ENCODE assay signal across 17 cellular contexts in the genomic region with DNA sequence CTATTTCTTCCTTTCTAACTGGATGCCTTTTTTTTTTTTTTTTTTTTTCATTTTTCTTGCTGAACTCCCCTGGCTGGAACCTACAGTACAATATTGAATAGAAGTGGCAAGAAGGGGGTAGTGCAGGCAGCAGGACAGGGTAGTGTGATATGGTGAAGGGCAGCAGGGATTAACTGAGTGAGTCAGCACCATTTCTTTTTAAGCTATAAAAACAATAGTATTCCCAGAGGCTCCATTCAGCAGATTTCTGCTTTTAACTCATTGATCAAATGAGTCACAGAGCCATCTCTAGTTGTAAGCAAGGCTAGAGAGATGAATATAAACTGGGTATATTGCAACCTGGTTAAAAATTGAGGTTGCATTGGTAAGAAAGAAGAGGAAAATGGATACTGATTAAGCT. TPM values are rescaled to one million over a fixed set of nuclear protein-coding genes. Genes with fewer than 3 reads are reported as not detected.
DNase-seq lines count a peak whose midpoint lies in the region; ATAC-seq, FAIRE-seq and TF ChIP-seq lines count a peak whose summit lies in the region.
"Had no signal": no experiment of that assay in that cellular context is flagged by ENCODE, and none has a peak within 500 bp of the region (broad histone marks: within the 10 kb centered on the region; RNA-seq: fewer than 3 reads in every experiment).

No MANE protein-coding gene starts in this region.

- DNase-seq in Caki2 (ENCODE audit: low read depth) = peak; percentile 60
- peak; percentile 57 for DNase-seq in KBM-7
- DNase-seq in astrocyte of the hippocampus (ENCODE audit: low read depth, low spot score) = peak; percentile 54
- DNase-seq in HepG2 (ENCODE audit: low spot score) = no peak
- DNase-seq in OCI-LY7 (ENCODE audit: low spot score) = no peak
- no peak for DNase-seq in trophoblast cell
- DNase-seq: activated T-cell treated with anti-CD3 and anti-CD28 coated beads, Interleukin-2, amount 50 U/mL, for 4 hours; effector CD8-positive, alpha-beta T cell; left cardiac atrium; naive thymus-derived CD4-positive, alpha-beta T cell; NCI-H2171 treated with DMSO at 0.1 percent for 48 hours; stimulated activated CD4-positive, alpha-beta T cell treated with anti-CD3 and anti-CD28 coated beads, Interleukin-4, amount 100 ng/mL, for 4 hours; stimulated activated naive B cell treated with anti-CD40 and anti-IgM and Interleukin-4, amounts not matched to agents 10 μg/mL and 1 μg/mL and 100 μg/mL, for 72 hours had no signal

- H2AFZ ChIP-seq in HepG2 (ENCODE audit: low read length) (no peak overlapping the region), OCI-LY7 (ENCODE audit: low read length) (no peak overlapping the region), trophoblast cell (ENCODE audit: insufficient read depth, low read length, poor library complexity) (no peak overlapping the region)

- in situ Hi-C loops in Caki2 (cut with HindIII; ENCODE audit: low pct_unique_long_range_greater_than_20kb, low sequenced_read_pairs) (no loop called here), KBM-7 (cut with MboI; ENCODE audit: low pct_unique_long_range_greater_than_20kb, low sequenced_read_pairs) (no loop called here), HepG2 (cut with HindIII; ENCODE audit: extremely low pct_ligation_motif_present, low pct_unique_long_range_greater_than_20kb) (no loop called here)

- H3K4ac ChIP-seq in trophoblast cell (ENCODE audit: low read depth, low read length) = no peak overlapping the region

- no peak overlapping the region for H2BK120ac ChIP-seq in trophoblast cell (ENCODE audit: insufficient read depth, low read length, poor library complexity)

- intact Hi-C loops in HepG2 (cut with micrococcal nuclease; ENCODE audit: unreplicated experiment) (loop anchor here (5.0 kb wide), 1 partner anchor 527 kb away; no protein-coding TSS in a partner anchor), OCI-LY7 (cut with micrococcal nuclease; ENCODE audit: unreplicated experiment) (no loop called here)

- no peak overlapping the region for H4K8ac ChIP-seq in trophoblast cell (ENCODE audit: low read depth, low read length)

- H4K12ac ChIP-seq in trophoblast cell (ENCODE audit: low read depth, low read length) = no peak overlapping the region

- H3K9me2 ChIP-seq in OCI-LY7 (ENCODE audit: insufficient read depth, low read length) = no peaks in the 10 kb centered on the region

- no peak overlapping the region for H3K14ac ChIP-seq in trophoblast cell (ENCODE audit: low read length)

- H3K27ac ChIP-seq in HepG2 (ENCODE audit: extremely low read length, insufficient read depth, low read length) (no peak overlapping the region), OCI-LY7 (ENCODE audit: low read depth, low read length, poor library complexity, severe bottlenecking) (no peak overlapping the region), trophoblast cell (ENCODE audit: low read depth, low read length) (no peak overlapping the region)
- H3K27ac ChIP-seq: C4-2B, right atrium auricular region had no signal

- no peak for TF ChIP-seq RAD21 in HepG2 (CRISPR knock-in tag; IDR thresholded peaks at IDR 0.05)

- ATAC-seq in HepG2 (peak; percentile 55; the same call in 2 of the 3 replicates), GM18511 (IDR thresholded peaks at IDR 0.05; ENCODE audit: unreplicated experiment) (no peak), GM21737 (IDR thresholded peaks at IDR 0.05; ENCODE audit: unreplicated experiment) (no peak)
- ATAC-seq: activated T-cell treated with anti-CD3 and anti-CD28 coated beads, Interleukin-2, amount 50 U/mL, for 4 hours; left cardiac atrium; naive thymus-derived CD4-positive, alpha-beta T cell had no signal

- TF ChIP-seq EP300 in HepG2 (IDR thresholded peaks at IDR 0.05; ENCODE audit: low read depth in 2 of 2, low read length in 2 of 2) (no peak), HepG2 (CRISPR knock-in tag; IDR thresholded peaks at IDR 0.05; ENCODE audit: borderline replicate concordance) (no peak)

- no peak overlapping the region for H3K23ac ChIP-seq in trophoblast cell (ENCODE audit: low read length)

- no peak overlapping the region for H2BK5ac ChIP-seq in trophoblast cell (ENCODE audit: low read depth, low read length, poor library complexity)

- H3K36me3 ChIP-seq in HepG2 (replicated peaks in 1 of 2; ENCODE audit: control insufficient read depth in 1 of 2, insufficient read depth in 2 of 2, low read length in 2 of 2) = no peaks in the 10 kb centered on the region
- no peaks in the 10 kb centered on the region for H3K36me3 ChIP-seq in OCI-LY7 (ENCODE audit: insufficient read depth, low read length)
- H3K36me3 ChIP-seq in trophoblast cell (ENCODE audit: control insufficient read depth in 1 of 2, insufficient read depth in 2 of 2, low read length in 2 of 2) = no peaks in the 10 kb centered on the region
- H3K36me3 ChIP-seq: right atrium auricular region had no signal

- BruUV-seq in HepG2 (replicated peaks; lab: Mats Ljungman, UMichigan) (no TSS peak), OCI-LY7 (replicated peaks; lab: Mats Ljungman, UMichigan) (no TSS peak)

- H3K4me1 ChIP-seq in HepG2 (ENCODE audit: insufficient read depth, low read length) = no peaks in the 10 kb centered on the region
- no peaks in the 10 kb centered on the region for H3K4me1 ChIP-seq in OCI-LY7 (ENCODE audit: insufficient read depth, low read length, poor library complexity, severe bottlenecking)
- no peaks in the 10 kb centered on the region for H3K4me1 ChIP-seq in trophoblast cell (ENCODE audit: control insufficient read depth in 1 of 2, insufficient read depth in 2 of 2, low read length in 2 of 2)
- H3K4me1 ChIP-seq: right atrium auricular region had no signal

- H3K27me3 ChIP-seq in HepG2 (ENCODE audit: control insufficient read depth in 1 of 2, insufficient read depth in 2 of 2, low read length in 2 of 2) (peaks cover 0 to 3% of the 10 kb centered on the region in 2 experiments; a peak in 2 of 5 replicates), trophoblast cell (ENCODE audit: insufficient read depth, low read length) (no peaks in the 10 kb centered on the region)
- H3K27me3 ChIP-seq: right atrium auricular region had no signal

- TF ChIP-seq CTCF in HepG2 (CRISPR knock-in tag; IDR thresholded peaks at IDR 0.05) = no peak
- no peak for TF ChIP-seq CTCF in OCI-LY7 (conservative IDR thresholded peaks at IDR 0.05; ENCODE audit: low read length)

- H2AK5ac ChIP-seq in trophoblast cell (ENCODE audit: low read length) = no peak overlapping the region

- TF ChIP-seq POLR2A in HepG2 (IDR thresholded peaks at IDR 0.05; ENCODE audit: insufficient read depth in 1 of 2, low read depth in 2 of 2, low read length in 2 of 2) = no peak

- H3K9ac ChIP-seq in HepG2 (ENCODE audit: insufficient read depth, low read depth, low read length) (no peak overlapping the region), trophoblast cell (ENCODE audit: low read length) (no peak overlapping the region)

- H3K4me3 ChIP-seq in HepG2 (replicated peaks in 1 of 3; ENCODE audit: insufficient read depth in 1 of 3, low read depth in 2 of 3, low read length in 3 of 3) (no peak overlapping the region), OCI-LY7 (ENCODE audit: low read depth, low read length, poor library complexity, severe bottlenecking) (no peak overlapping the region), trophoblast cell (ENCODE audit: low read depth, low read length) (no peak overlapping the region)
- H3K4me3 ChIP-seq: right atrium auricular region had no signal

- H3K79me2 ChIP-seq in HepG2 (ENCODE audit: insufficient read depth, low read length) (no peaks in the 10 kb centered on the region), OCI-LY7 (ENCODE audit: insufficient read depth, low read depth, low read length) (no peaks in the 10 kb centered on the region), trophoblast cell (ENCODE audit: control insufficient read depth, insufficient read depth, low read length, poor library complexity) (no peaks in the 10 kb centered on the region)

- no peak overlapping the region for H3K4me2 ChIP-seq in HepG2 (ENCODE audit: low read depth, low read length)
- H3K4me2 ChIP-seq in OCI-LY7 (ENCODE audit: low read length) = no peak overlapping the region
- H3K4me2 ChIP-seq in trophoblast cell (ENCODE audit: low read length) = no peak overlapping the region

- H3K18ac ChIP-seq in trophoblast cell (ENCODE audit: low read length) = no peak overlapping the region

- no peaks in the 10 kb centered on the region for H3K9me3 ChIP-seq in HepG2 (ENCODE audit: low read length)
- no peaks in the 10 kb centered on the region for H3K9me3 ChIP-seq in OCI-LY7 (ENCODE audit: low read length)
- no peaks in the 10 kb centered on the region for H3K9me3 ChIP-seq in trophoblast cell (ENCODE audit: insufficient read depth, low read depth, low read length)
- H3K9me3 ChIP-seq: right atrium auricular region had no signal

- H3K79me1 ChIP-seq in trophoblast cell (ENCODE audit: low read length) = peaks cover under 1% of the 10 kb centered on the region

- POLR2A ChIA-PET in HepG2 (lab: Yijun Ruan, JAX) = no interaction called here
- POLR2A ChIA-PET in OCI-LY7 (lab: Charles Lee) = no interaction called here

- H4K20me1 ChIP-seq in HepG2 (ENCODE audit: insufficient read depth, low read length) (no peaks in the 10 kb centered on the region), OCI-LY7 (ENCODE audit: insufficient read depth, low read length) (no peaks in the 10 kb centered on the region)

- CTCF ChIA-PET in HepG2 (lab: Yijun Ruan, JAX; ENCODE audit: low intra/inter-chr PET ratio, low total read pairs) (no interaction called here), OCI-LY7 (lab: Charles Lee; ENCODE audit: unreplicated experiment) (no interaction called here)

- no peak overlapping the region for H2BK12ac ChIP-seq in trophoblast cell (ENCODE audit: low read length)

- no peak overlapping the region for H4K91ac ChIP-seq in trophoblast cell (ENCODE audit: low read depth, low read length)

- FAIRE-seq in HepG2 (lab: Jason Lieb, UNC) = no peak

RNA-seq across cellular contexts. Expression of a gene that starts 53.6 kb away (rescaled TPM):
- total RNA-seq in Caki2 (2014; rRNA removed; shearing (Covaris generic); ENCODE audit: low replicate concordance) = 28.7 and 36.6 TPM in 2 replicates
- total RNA-seq in HepG2 (2016; rRNA removed; fragmentation: Illumina TruSeq; extraction: Trizol) = 0.22 and 0.48 TPM in 2 replicates
- 0.09 TPM in 1 of 2 replicates, not detected in the other for total RNA-seq in HepG2 (2016; cell fraction: cytosol; rRNA removed; fragmentation: Illumina TruSeq; extraction: Trizol; ENCODE audit: low read depth)
- 0.26 and 0.46 TPM in 2 replicates for total RNA-seq in HepG2 (2016; cell fraction: insoluble cytoplasmic fraction; rRNA removed; fragmentation: Illumina TruSeq; extraction: Trizol)
- total RNA-seq in HepG2 (2016; cell fraction: membrane; rRNA removed; fragmentation: Illumina TruSeq; extraction: Trizol) = 0.09 and 0.14 TPM in 2 replicates
- 0.25 and 0.28 TPM in 2 replicates for total RNA-seq in HepG2 (2016; cell fraction: nucleus; rRNA removed; fragmentation: Illumina TruSeq; extraction: Trizol)
- 0.08 and 0.13 TPM in 2 replicates for polyA plus RNA-seq in HepG2 (2011; rRNA removed)
- 0.07 and 0.14 TPM in 2 replicates for polyA plus RNA-seq in HepG2 (2011; cell fraction: cytosol; rRNA removed)
- polyA plus RNA-seq in HepG2 (2011; cell fraction: nucleus; rRNA removed) = 0.21 TPM in 2 replicates
- 0.21 and 0.28 TPM in 2 replicates for polyA plus RNA-seq in HepG2 (2012)
- polyA plus RNA-seq in HepG2 (2016; cell fraction: cytosol; fragmentation: Illumina TruSeq; extraction: Trizol; ENCODE audit: low read depth) = 0.05 TPM in 1 of 2 replicates, not detected in the other
- 0.26 and 0.27 TPM in 2 replicates for polyA plus RNA-seq in HepG2 (2016; cell fraction: insoluble cytoplasmic fraction; fragmentation: Illumina TruSeq; extraction: Trizol; ENCODE audit: low read depth)
- 0.06 and 0.10 TPM in 2 replicates for polyA plus RNA-seq in HepG2 (2016; cell fraction: membrane; fragmentation: Illumina TruSeq; extraction: Trizol; ENCODE audit: low read depth)
- polyA plus RNA-seq in HepG2 (2016; cell fraction: nucleus; fragmentation: Illumina TruSeq; extraction: Trizol; ENCODE audit: insufficient read depth, low read depth) = 0.15 and 0.24 TPM in 2 replicates
- polyA minus RNA-seq in HepG2 (2011; rRNA and poly(A)+ RNA removed; ENCODE audit: low replicate concordance) = 0.24 and 48.0 TPM in 2 replicates
- 0.30 and 0.44 TPM in 2 replicates for polyA minus RNA-seq in HepG2 (2011; cell fraction: cytosol; rRNA and poly(A)+ RNA removed)
- polyA minus RNA-seq in HepG2 (2011; cell fraction: nucleus; rRNA and poly(A)+ RNA removed) = 0.25 and 0.26 TPM in 2 replicates
- 17.6 and 21.0 TPM in 2 replicates for total RNA-seq in OCI-LY7 (2014; rRNA removed; shearing (Covaris generic))
- 35.6 and 37.3 TPM in 2 replicates for total RNA-seq in OCI-LY7 (2022)
- polyA plus RNA-seq in trophoblast cell (2013) = 11.2 TPM in 2 replicates

RNA-seq across cellular contexts. Expression of a gene that starts 56.0 kb away (rescaled TPM):
- total RNA-seq in Caki2 (2014; rRNA removed; shearing (Covaris generic); ENCODE audit: low replicate concordance) = 48.5 and 54.0 TPM in 2 replicates
- 120 and 205 TPM in 2 replicates for total RNA-seq in HepG2 (2016; rRNA removed; fragmentation: Illumina TruSeq; extraction: Trizol)
- total RNA-seq in HepG2 (2016; cell fraction: cytosol; rRNA removed; fragmentation: Illumina TruSeq; extraction: Trizol; ENCODE audit: low read depth) = 66.9 and 76.7 TPM in 2 replicates
- total RNA-seq in HepG2 (2016; cell fraction: insoluble cytoplasmic fraction; rRNA removed; fragmentation: Illumina TruSeq; extraction: Trizol) = 124 and 205 TPM in 2 replicates
- total RNA-seq in HepG2 (2016; cell fraction: membrane; rRNA removed; fragmentation: Illumina TruSeq; extraction: Trizol) = 50.8 and 53.3 TPM in 2 replicates
- 168 and 186 TPM in 2 replicates for total RNA-seq in HepG2 (2016; cell fraction: nucleus; rRNA removed; fragmentation: Illumina TruSeq; extraction: Trizol)
- polyA plus RNA-seq in HepG2 (2011; rRNA removed) = 312 and 416 TPM in 2 replicates
- polyA plus RNA-seq in HepG2 (2011; cell fraction: cytosol; rRNA removed) = 312 and 476 TPM in 2 replicates
- polyA plus RNA-seq in HepG2 (2011; cell fraction: nucleus; rRNA removed) = 137 and 177 TPM in 2 replicates
- 293 and 426 TPM in 2 replicates for polyA plus RNA-seq in HepG2 (2012)
- 57.8 and 59.6 TPM in 2 replicates for polyA plus RNA-seq in HepG2 (2016; cell fraction: cytosol; fragmentation: Illumina TruSeq; extraction: Trizol; ENCODE audit: low read depth)
- polyA plus RNA-seq in HepG2 (2016; cell fraction: insoluble cytoplasmic fraction; fragmentation: Illumina TruSeq; extraction: Trizol; ENCODE audit: low read depth) = 132 and 154 TPM in 2 replicates
- polyA plus RNA-seq in HepG2 (2016; cell fraction: membrane; fragmentation: Illumina TruSeq; extraction: Trizol; ENCODE audit: low read depth) = 49.5 and 55.2 TPM in 2 replicates
- polyA plus RNA-seq in HepG2 (2016; cell fraction: nucleus; fragmentation: Illumina TruSeq; extraction: Trizol; ENCODE audit: insufficient read depth, low read depth) = 282 and 318 TPM in 2 replicates
- polyA minus RNA-seq in HepG2 (2011; rRNA and poly(A)+ RNA removed; ENCODE audit: low replicate concordance) = 18.4 and 54.7 TPM in 2 replicates
- 93.2 and 100 TPM in 2 replicates for polyA minus RNA-seq in HepG2 (2011; cell fraction: cytosol; rRNA and poly(A)+ RNA removed)
- 263 and 286 TPM in 2 replicates for polyA minus RNA-seq in HepG2 (2011; cell fraction: nucleus; rRNA and poly(A)+ RNA removed)
- 9.3 and 11.7 TPM in 2 replicates for total RNA-seq in OCI-LY7 (2014; rRNA removed; shearing (Covaris generic))
- total RNA-seq in OCI-LY7 (2022) = 4.7 and 7.6 TPM in 2 replicates
- 53.9 and 57.1 TPM in 2 replicates for polyA plus RNA-seq in trophoblast cell (2013)

Comparison
In these comparisons a context has a peak if more than half of its experiments do, and no peak if none do; other contexts are left out.
1. DNase-seq: peak in Caki2 (single experiment), KBM-7 (single experiment) and astrocyte of the hippocampus (single experiment); none in HepG2 (single experiment), OCI-LY7 (single experiment) and trophoblast cell (0 of 2).
2. RNA of a gene that starts 53.6 kb away (total RNA-seq): 17.6 to 37.3 TPM in OCI-LY7 and 28.7 to 36.6 TPM in Caki2; 0.09 to 0.48 TPM in HepG2; every median in the first group is over 10 times any median in the second.